Comparison of ENCODE assay signal across 1 cellular context in genomic region chrX:23660766-23661132, GRCh38.
TF ChIP-seq lines count a peak whose summit lies in the region.

No MANE protein-coding gene starts in this region.

TF ChIP-seq in GM23338, 12 proteins besides CTCF, POLR2A, EP300 and RAD21:
- TF ChIP-seq REST (IDR thresholded peaks at IDR 0.05; ENCODE audit: unreplicated experiment) (no peak), NANOG (IDR thresholded peaks at IDR 0.05; ENCODE audit: borderline replicate concordance) (no peak), ZNF114 (CRISPR knock-in tag; IDR thresholded peaks at IDR 0.05) (peak; percentile 43; the same call in 1 of the 2 replicates), CREB1 (CRISPR knock-in tag; IDR thresholded peaks at IDR 0.05; ENCODE audit: low read depth) (0 out of 2 replicates have a peak, but pooled peaks have one; percentile 18), JUNB (IDR thresholded peaks at IDR 0.05; ENCODE audit: unreplicated experiment) (no peak)
- TF ChIP-seq, protein P1, sequence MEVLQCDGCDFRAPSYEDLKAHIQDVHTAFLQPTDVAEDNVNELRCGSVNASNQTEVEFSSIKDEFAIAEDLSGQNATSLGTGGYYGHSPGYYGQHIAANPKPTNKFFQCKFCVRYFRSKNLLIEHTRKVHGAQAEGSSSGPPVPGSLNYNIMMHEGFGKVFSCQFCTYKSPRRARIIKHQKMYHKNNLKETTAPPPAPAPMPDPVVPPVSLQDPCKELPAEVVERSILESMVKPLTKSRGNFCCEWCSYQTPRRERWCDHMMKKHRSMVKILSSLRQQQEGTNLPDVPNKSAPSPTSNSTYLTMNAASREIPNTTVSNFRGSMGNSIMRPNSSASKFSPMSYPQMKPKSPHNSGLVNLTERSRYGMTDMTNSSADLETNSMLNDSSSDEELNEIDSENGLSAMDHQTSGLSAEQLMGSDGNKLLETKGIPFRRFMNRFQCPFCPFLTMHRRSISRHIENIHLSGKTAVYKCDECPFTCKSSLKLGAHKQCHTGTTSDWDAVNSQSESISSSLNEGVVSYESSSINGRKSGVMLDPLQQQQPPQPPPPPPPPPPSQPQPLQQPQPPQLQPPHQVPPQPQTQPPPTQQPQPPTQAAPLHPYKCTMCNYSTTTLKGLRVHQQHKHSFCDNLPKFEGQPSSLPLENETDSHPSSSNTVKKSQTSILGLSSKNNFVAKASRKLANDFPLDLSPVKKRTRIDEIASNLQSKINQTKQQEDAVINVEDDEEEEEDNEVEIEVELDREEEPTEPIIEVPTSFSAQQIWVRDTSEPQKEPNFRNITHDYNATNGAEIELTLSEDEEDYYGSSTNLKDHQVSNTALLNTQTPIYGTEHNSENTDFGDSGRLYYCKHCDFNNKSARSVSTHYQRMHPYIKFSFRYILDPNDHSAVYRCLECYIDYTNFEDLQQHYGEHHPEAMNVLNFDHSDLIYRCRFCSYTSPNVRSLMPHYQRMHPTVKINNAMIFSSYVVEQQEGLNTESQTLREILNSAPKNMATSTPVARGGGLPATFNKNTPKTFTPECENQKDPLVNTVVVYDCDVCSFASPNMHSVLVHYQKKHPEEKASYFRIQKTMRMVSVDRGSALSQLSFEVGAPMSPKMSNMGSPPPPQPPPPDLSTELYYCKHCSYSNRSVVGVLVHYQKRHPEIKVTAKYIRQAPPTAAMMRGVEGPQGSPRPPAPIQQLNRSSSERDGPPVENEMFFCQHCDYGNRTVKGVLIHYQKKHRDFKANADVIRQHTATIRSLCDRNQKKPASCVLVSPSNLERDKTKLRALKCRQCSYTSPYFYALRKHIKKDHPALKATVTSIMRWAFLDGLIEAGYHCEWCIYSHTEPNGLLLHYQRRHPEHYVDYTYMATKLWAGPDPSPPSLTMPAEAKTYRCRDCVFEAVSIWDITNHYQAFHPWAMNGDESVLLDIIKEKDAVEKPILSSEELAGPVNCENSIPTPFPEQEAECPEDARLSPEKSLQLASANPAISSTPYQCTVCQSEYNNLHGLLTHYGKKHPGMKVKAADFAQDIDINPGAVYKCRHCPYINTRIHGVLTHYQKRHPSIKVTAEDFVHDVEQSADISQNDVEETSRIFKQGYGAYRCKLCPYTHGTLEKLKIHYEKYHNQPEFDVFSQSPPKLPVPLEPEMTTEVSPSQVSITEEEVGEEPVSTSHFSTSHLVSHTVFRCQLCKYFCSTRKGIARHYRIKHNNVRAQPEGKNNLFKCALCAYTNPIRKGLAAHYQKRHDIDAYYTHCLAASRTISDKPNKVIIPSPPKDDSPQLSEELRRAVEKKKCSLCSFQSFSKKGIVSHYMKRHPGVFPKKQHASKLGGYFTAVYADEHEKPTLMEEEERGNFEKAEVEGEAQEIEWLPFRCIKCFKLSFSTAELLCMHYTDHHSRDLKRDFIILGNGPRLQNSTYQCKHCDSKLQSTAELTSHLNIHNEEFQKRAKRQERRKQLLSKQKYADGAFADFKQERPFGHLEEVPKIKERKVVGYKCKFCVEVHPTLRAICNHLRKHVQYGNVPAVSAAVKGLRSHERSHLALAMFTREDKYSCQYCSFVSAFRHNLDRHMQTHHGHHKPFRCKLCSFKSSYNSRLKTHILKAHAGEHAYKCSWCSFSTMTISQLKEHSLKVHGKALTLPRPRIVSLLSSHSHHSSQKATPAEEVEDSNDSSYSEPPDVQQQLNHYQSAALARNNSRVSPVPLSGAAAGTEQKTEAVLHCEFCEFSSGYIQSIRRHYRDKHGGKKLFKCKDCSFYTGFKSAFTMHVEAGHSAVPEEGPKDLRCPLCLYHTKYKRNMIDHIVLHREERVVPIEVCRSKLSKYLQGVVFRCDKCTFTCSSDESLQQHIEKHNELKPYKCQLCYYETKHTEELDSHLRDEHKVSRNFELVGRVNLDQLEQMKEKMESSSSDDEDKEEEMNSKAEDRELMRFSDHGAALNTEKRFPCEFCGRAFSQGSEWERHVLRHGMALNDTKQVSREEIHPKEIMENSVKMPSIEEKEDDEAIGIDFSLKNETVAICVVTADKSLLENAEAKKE (CRISPR knock-in tag; IDR thresholded peaks at IDR 0.05): no peak
